In the genomic region with DNA sequence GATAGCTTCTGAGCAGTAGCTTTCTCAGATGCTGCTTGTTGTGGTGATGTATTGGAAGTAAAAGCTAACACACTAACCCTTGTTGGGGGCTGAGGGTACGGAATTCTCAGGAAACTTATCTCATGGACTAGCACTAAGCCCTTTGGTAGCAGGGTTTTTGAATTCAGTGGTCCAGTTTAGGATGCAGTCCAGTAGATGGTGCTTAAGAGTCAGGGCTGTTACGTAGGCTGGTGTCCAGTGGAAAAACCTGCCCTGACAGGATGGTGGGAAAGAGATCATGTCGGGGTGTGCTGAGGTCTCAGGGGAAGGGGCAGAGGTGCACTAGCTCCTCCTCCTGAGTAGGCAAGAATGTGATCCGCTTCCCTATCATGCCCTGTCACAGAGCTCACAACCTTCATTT, we compare ENCODE assay signal across 4 cellular contexts. TPM values are rescaled to one million over a fixed set of nuclear protein-coding genes. Genes with fewer than 3 reads are reported as not detected.
"Had no signal": no experiment of that assay in that cellular context is flagged by ENCODE, and none has a peak within 500 bp of the region (broad histone marks: within the 10 kb centered on the region; RNA-seq: fewer than 3 reads in every experiment).

No MANE protein-coding gene starts in this region.

RNA-seq across cellular contexts. Expression of gene FAM72D, which starts 59.6 kb away (rescaled TPM):
- total RNA-seq: myocyte, psoas muscle, thoracic aorta had no signal
- polyA plus RNA-seq: naive thymus-derived CD8-positive, alpha-beta T cell had no signal
